17 cellular contexts compared by ENCODE assay signal in genomic region chr5:168826292-168826725, GRCh38.
DNase-seq lines count a peak whose midpoint lies in the region; ATAC-seq, FAIRE-seq and TF ChIP-seq lines count a peak whose summit lies in the region.
"Had no signal": no experiment of that assay in that cellular context is flagged by ENCODE, and none has a peak within 500 bp of the region (broad histone marks: within the 10 kb centered on the region; RNA-seq: fewer than 3 reads in every experiment).

No MANE protein-coding gene starts in this region.

- no peak overlapping the region for H3K18ac ChIP-seq in H1 (ENCODE audit: extremely low read depth, low read length)

- no peak for TF ChIP-seq POLR2A in H1 (IDR thresholded peaks at IDR 0.05; ENCODE audit: control extremely low read depth in 1 of 2, low read depth in 2 of 2, low read length in 2 of 2)

- CTCF ChIA-PET in H1 (lab: Charles Lee; ENCODE audit: partially characterized antibody), result no interaction called here
- CTCF ChIA-PET in PC-3 (lab: Charles Lee), result no interaction called here

- peaks cover 4 to 23% (median 12%) of the 10 kb centered on the region in 4 experiments; a peak in 4 of 7 replicates for H3K4me1 ChIP-seq in H1 (replicated peaks in 1 of 4; ENCODE audit: control insufficient read depth in 3 of 4, insufficient read depth in 4 of 4, low read length in 3 of 4)
- H3K4me1 ChIP-seq in PC-3 (ENCODE audit: insufficient read depth, low read length), result peaks cover 7% of the 10 kb centered on the region; the same call in 1 of the 2 replicates

- H4K91ac ChIP-seq in H1 (replicated peaks; ENCODE audit: insufficient read length, low read length), result no peak overlapping the region

- no peak overlapping the region for H4K5ac ChIP-seq in H1 (ENCODE audit: insufficient read length, low read depth, low read length)

- H3K36me3 ChIP-seq in H1 (ENCODE audit: control insufficient read depth in 2 of 4, insufficient read depth in 4 of 4, low read length in 3 of 4), result no peaks in the 10 kb centered on the region
- H3K36me3 ChIP-seq in PC-3 (ENCODE audit: low read depth, low read length), result no peaks in the 10 kb centered on the region

- DNase-seq in NCI-H82 treated with DMSO at 0.1 percent for 48 hours (lab: John Stamatoyannopoulos, UW; ENCODE audit: unreplicated experiment), result peak; percentile 15
- no peak for DNase-seq in H1 (ENCODE audit: low read depth in 1 of 2, low spot score in 2 of 2)
- DNase-seq in pons (ENCODE audit: low spot score), result peak; percentile 79
- no peak for DNase-seq in effector CD4-positive, alpha-beta T cell
- DNase-seq in PC-3, result no peak
- DNase-seq: COR-L47, GDM1, KBM-7, NCI-H187, NCI-H2171, NCI-H748 treated with DMSO at 0.1 percent for 48 hours, OCI-M1, RPMI8226, SIG-M5 had no signal

- H2BK15ac ChIP-seq in H1 (ENCODE audit: low read length), result no peak overlapping the region

- H3F3A ChIP-seq in PC-3 (ENCODE audit: low read length, unreplicated experiment), result no peaks in the 10 kb centered on the region

- H3K56ac ChIP-seq in H1 (replicated peaks; ENCODE audit: insufficient read length, low read depth, low read length), result no peak overlapping the region

- no peak overlapping the region for H3K27ac ChIP-seq in H1 (ENCODE audit: low read depth, low read length)
- no peak overlapping the region for H3K27ac ChIP-seq in PC-3 (ENCODE audit: low read length)
- H3K27ac ChIP-seq: GM23248 had no signal

- no peak; the same call in 1 of the 2 replicates for ATAC-seq in PC-3
- ATAC-seq in GM21737 (IDR thresholded peaks at IDR 0.05; ENCODE audit: unreplicated experiment), result no peak
- no peak for ATAC-seq in GM19023 (IDR thresholded peaks at IDR 0.05; ENCODE audit: unreplicated experiment)

- H3K9me3 ChIP-seq in H1 (ENCODE audit: insufficient read depth in 2 of 2, low read depth in 1 of 2, low read length in 1 of 2) (no peaks in the 10 kb centered on the region), PC-3 (ENCODE audit: low read length) (no peaks in the 10 kb centered on the region)

- no peak overlapping the region for H2BK5ac ChIP-seq in H1 (ENCODE audit: low read depth, low read length)

- H4K8ac ChIP-seq in H1 (ENCODE audit: extremely low read depth, insufficient read depth, low read length), result no peak overlapping the region

- H3K4me2 ChIP-seq in H1 (ENCODE audit: insufficient read depth in 1 of 2, low read depth in 2 of 2, low read length in 2 of 2) (no peak overlapping the region), PC-3 (ENCODE audit: low read length) (no peak overlapping the region)

- no peak overlapping the region for H3K4ac ChIP-seq in H1 (replicated peaks; ENCODE audit: insufficient read length, low read depth, low read length)

- BruUV-seq in PC-3 (replicated peaks; lab: Mats Ljungman, UMichigan), result no TSS peak

- H3K9me2 ChIP-seq in PC-3 (replicated peaks; ENCODE audit: low read length), result no peaks in the 10 kb centered on the region

- peaks cover 2 to 28% (median 19%) of the 10 kb centered on the region in 4 experiments for H3K27me3 ChIP-seq in H1 (replicated peaks in 1 of 4; ENCODE audit: control insufficient read depth in 3 of 4, extremely low read depth in 1 of 4, insufficient read depth in 3 of 4, low read length in 3 of 4)
- H3K27me3 ChIP-seq in PC-3 (ENCODE audit: low read length), result peaks cover 47% of the 10 kb centered on the region

- no peak overlapping the region for H2AFZ ChIP-seq in H1 (ENCODE audit: low read length)
- H2AFZ ChIP-seq in PC-3 (ENCODE audit: low read length), result no peak overlapping the region
- H2AFZ ChIP-seq: GM23248 had no signal

- H3K23me2 ChIP-seq in H1 (ENCODE audit: low read depth, low read length), result no peaks in the 10 kb centered on the region

- WGBS in H1 (ENCODE audit: extremely low coverage in 1 of 2, insufficient coverage in 1 of 2, insufficient read length in 1 of 2, insufficient replicate concordance in 2 of 2, low coverage in 1 of 2, low lambda C conversion rate in 2 of 2, missing lambda C conversion rate in 1 of 2), 2 experiments, result 98% methylated on average over 7 of the region's 7 CpGs; no CpG with 5 or more reads in 1 of the 2 experiments

- no peak for TF ChIP-seq RAD21 in H1 (IDR thresholded peaks at IDR 0.05 in 1 of 2, conservative IDR thresholded peaks at IDR 0.05 in 1 of 2; ENCODE audit: low read depth in 2 of 2, low read length in 2 of 2)

- TF ChIP-seq EP300 in H1 (IDR thresholded peaks at IDR 0.05; ENCODE audit: borderline replicate concordance in 1 of 2, low read depth in 2 of 2, low read length in 2 of 2), result no peak

- TF ChIP-seq CTCF in H1 (IDR thresholded peaks at IDR 0.05; ENCODE audit: control extremely low read depth in 1 of 3, insufficient read depth in 1 of 3, low read depth in 1 of 3, low read length in 3 of 3), result no peak
- TF ChIP-seq CTCF in PC-3 (conservative IDR thresholded peaks at IDR 0.05; ENCODE audit: low read depth, low read length), result no peak

- no peak overlapping the region for H3K14ac ChIP-seq in H1 (ENCODE audit: insufficient read length)

- H3K79me1 ChIP-seq in H1 (ENCODE audit: low read depth, low read length), result no peaks in the 10 kb centered on the region

- intact Hi-C loops in PC-3 (cut with micrococcal nuclease), result no loop called here

- POLR2A ChIA-PET in H1 (lab: Charles Lee; ENCODE audit: partially characterized antibody) (no interaction called here), PC-3 (lab: Charles Lee; ENCODE audit: unreplicated experiment) (no interaction called here)

- H3K23ac ChIP-seq in H1 (ENCODE audit: insufficient read length), result no peak overlapping the region

- no peak overlapping the region for H3K9ac ChIP-seq in H1 (replicated peaks in 1 of 4; ENCODE audit: extremely low read depth in 1 of 4, low read depth in 3 of 4, low read length in 3 of 4)
- H3K9ac ChIP-seq in PC-3 (ENCODE audit: low read length), result no peak overlapping the region
- H3K9ac ChIP-seq: GM23248 had no signal

- H2BK120ac ChIP-seq in H1 (replicated peaks; ENCODE audit: low read depth, low read length), result no peak overlapping the region

- H2BK20ac ChIP-seq in H1 (ENCODE audit: low read length), result 0 out of 2 replicates have a peak overlapping the region, but pooled peaks have one; percentile 55

- H3K4me3 ChIP-seq in H1 (ENCODE audit: extremely low read depth in 1 of 4, insufficient read depth in 2 of 4, low read depth in 3 of 4, low read length in 4 of 4) (no peak overlapping the region), PC-3 (ENCODE audit: low read length) (no peak overlapping the region)
- H3K4me3 ChIP-seq: GM23248 had no signal

- FAIRE-seq in H1 (lab: Jason Lieb, UNC), result no peak

- no peak overlapping the region for H2BK12ac ChIP-seq in H1 (ENCODE audit: low read depth, low read length)

- no peaks in the 10 kb centered on the region; a peak in 1 of 4 replicates for H3K79me2 ChIP-seq in H1 (ENCODE audit: control insufficient read depth in 1 of 2, insufficient read depth in 2 of 2, low read length in 2 of 2)
- no peaks in the 10 kb centered on the region for H3K79me2 ChIP-seq in PC-3 (ENCODE audit: low read length)

- H4K20me1 ChIP-seq in H1 (replicated peaks in 1 of 2; ENCODE audit: control insufficient read depth in 1 of 2, insufficient read depth in 2 of 2, low read length in 2 of 2) (no peaks in the 10 kb centered on the region), PC-3 (ENCODE audit: low read length) (no peaks in the 10 kb centered on the region; the same call in 1 of the 2 replicates)

- no peak overlapping the region for H2AK5ac ChIP-seq in H1 (ENCODE audit: low read depth, low read length)

TF ChIP-seq in H1, 55 proteins besides CTCF, POLR2A, EP300 and RAD21:
- TF ChIP-seq SRF (IDR thresholded peaks at IDR 0.05; ENCODE audit: low read depth, low read length) (no peak), HDAC6 (IDR thresholded peaks at IDR 0.05; ENCODE audit: low read depth, low read length) (no peak), BRCA1 (IDR thresholded peaks at IDR 0.05; ENCODE audit: low read depth, low read length) (no peak), ZNF274 (IDR thresholded peaks at IDR 0.05; ENCODE audit: borderline replicate concordance, extremely low read depth, low read length) (no peak), MAX (IDR thresholded peaks at IDR 0.05) (no peak), EZH2 (IDR thresholded peaks at IDR 0.05; ENCODE audit: low read depth, low read length, severe bottlenecking) (no peak), FOSL1 (IDR thresholded peaks at IDR 0.05; ENCODE audit: insufficient read depth, low read depth, low read length) (no peak), TBP (IDR thresholded peaks at IDR 0.05; ENCODE audit: low read depth, low read length) (no peak), SP4 (IDR thresholded peaks at IDR 0.05; ENCODE audit: low read length) (no peak), KDM4A (IDR thresholded peaks at IDR 0.05; ENCODE audit: low read depth, low read length, severe bottlenecking) (no peak), NANOG (IDR thresholded peaks at IDR 0.05; ENCODE audit: insufficient read depth, low read depth, low read length, poor library complexity, severe bottlenecking) (no peak), RBBP5 (IDR thresholded peaks at IDR 0.05; ENCODE audit: borderline replicate concordance, low read depth, low read length) (no peak), POU5F1 (IDR thresholded peaks at IDR 0.05; ENCODE audit: low read depth, low read length) (no peak), YY1 (IDR thresholded peaks at IDR 0.05; ENCODE audit: low read depth, low read length) (no peak), CBX5 (IDR thresholded peaks at IDR 0.05; ENCODE audit: low read depth, low read length) (no peak)

Comparison
In these comparisons a context has a peak if more than half of its experiments do, and no peak if none do; other contexts are left out.
1. DNase-seq: peak in NCI-H82 treated with DMSO at 0.1 percent for 48 hours (single experiment) and pons (single experiment); none in H1 (0 of 2), effector CD4-positive, alpha-beta T cell (single experiment) and PC-3 (single experiment).